ENCODE assay signal across 8 cellular contexts in the genomic region with DNA sequence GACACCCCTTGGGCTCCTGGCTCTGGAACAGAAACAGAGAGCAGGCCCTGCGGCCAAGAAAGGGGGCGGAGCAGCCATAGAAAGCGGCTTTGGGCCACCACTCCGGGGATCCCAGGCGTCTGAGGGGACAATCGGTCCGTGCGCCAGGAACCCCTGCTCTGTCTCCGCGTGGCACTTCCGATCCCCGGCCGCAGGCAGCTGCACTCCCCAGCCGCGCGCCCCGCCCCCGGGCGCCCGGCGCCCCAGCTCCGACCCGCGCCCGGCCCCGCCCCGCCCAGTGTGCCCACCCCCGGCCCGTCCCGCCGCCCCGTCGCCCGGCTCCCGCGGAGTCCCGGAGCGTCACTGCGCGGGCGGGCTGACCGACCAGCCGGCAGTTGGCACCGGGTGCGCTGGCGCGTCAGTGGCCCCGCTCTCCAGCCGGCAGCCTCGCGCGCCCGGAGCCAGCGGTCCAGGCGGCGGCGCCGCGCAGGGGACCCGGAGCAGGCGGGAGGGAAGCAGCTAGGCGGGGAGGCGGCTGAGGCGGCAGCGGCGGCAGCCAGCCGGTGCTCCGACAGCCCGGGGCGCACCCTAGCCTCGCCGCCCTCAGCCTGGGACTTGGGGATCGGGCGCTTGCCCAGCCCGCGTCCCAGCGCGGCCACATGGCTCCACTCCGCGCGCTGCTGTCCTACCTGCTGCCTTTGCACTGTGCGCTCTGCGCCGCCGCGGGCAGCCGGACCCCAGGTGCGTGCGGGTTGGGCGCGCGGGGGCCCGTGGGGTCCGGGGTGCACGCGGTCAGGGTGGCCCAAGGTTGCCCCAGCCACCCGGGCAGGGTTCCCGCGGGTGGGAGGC. TPM values are rescaled to one million over a fixed set of nuclear protein-coding genes. Genes with fewer than 3 reads are reported as not detected.
DNase-seq lines count a peak whose midpoint lies in the region; ATAC-seq, FAIRE-seq and TF ChIP-seq lines count a peak whose summit lies in the region.

ADAMTS14 (plus strand) TSS at position 342 of the 828 bp plus-strand sequence; CDS start at position 639, 297 bp downstream.

- peaks cover 12 to 43% (median 31%) of the 10 kb centered on the region in 11 experiments for H3K27me3 ChIP-seq in BLaER1 treated with 17β-estradiol and CSF1 and Interleukin-3, amounts not matched to agents 10 nM and 100 nM

- H3K9me3 ChIP-seq in BLaER1 treated with 17β-estradiol and CSF1 and Interleukin-3, amounts not matched to agents 10 nM and 100 nM (replicated peaks in 1 of 11), result peaks cover 9 to 18% (median 13%) of the 10 kb centered on the region in 11 experiments; a peak in 20 of 22 replicates

- CTCF ChIA-PET in activated CD8-positive, alpha-beta T cell treated with anti-CD3 and anti-CD28 coated beads, Interleukin-2, amount 10 ng/mL, durations not matched to agents 7 days and 5 days (lab: Charles Lee), result no interaction called here

- no peaks in the 10 kb centered on the region for H3K36me3 ChIP-seq in BLaER1 treated with 17β-estradiol and CSF1 and Interleukin-3, amounts not matched to agents 10 nM and 100 nM

- no peaks in the 10 kb centered on the region for H3K9me3 Mint-ChIP-seq in HFFc6
- H3K9me3 Mint-ChIP-seq in activated CD8-positive, alpha-beta T cell treated with anti-CD3 and anti-CD28 coated beads, Interleukin-2, amount 10 ng/mL, durations not matched to agents 7 days and 5 days (ENCODE audit: insufficient read depth), result no peaks in the 10 kb centered on the region
- H3K9me3 Mint-ChIP-seq in natural killer cell, result no peaks in the 10 kb centered on the region

- DNase-seq in HFFc6, result no peak
- peak; percentile 36 for DNase-seq in activated CD8-positive, alpha-beta T cell treated with anti-CD3 and anti-CD28 coated beads, Interleukin-2, amount 10 ng/mL, durations not matched to agents 7 days and 5 days
- peak; percentile 38 for DNase-seq in fibroblast of the aortic adventitia (ENCODE audit: low read depth)
- peak; percentile 38 for DNase-seq in natural killer cell
- no peak for DNase-seq in RCC 7860 (ENCODE audit: low spot score)

- H3K4me1 Mint-ChIP-seq in HFFc6 (ENCODE audit: low read depth) (peaks cover 28% of the 10 kb centered on the region), natural killer cell (peaks cover 23 to 25% of the 10 kb centered on the region in 2 donors)
- H3K4me1 Mint-ChIP-seq in activated CD8-positive, alpha-beta T cell treated with anti-CD3 and anti-CD28 coated beads, Interleukin-2, amount 10 ng/mL, durations not matched to agents 7 days and 5 days (ENCODE audit: low read depth), result peaks cover 10% of the 10 kb centered on the region

- H3K36me3 Mint-ChIP-seq in HFFc6 (ENCODE audit: low read depth) (no peaks in the 10 kb centered on the region), natural killer cell (no peaks in the 10 kb centered on the region)
- no peaks in the 10 kb centered on the region for H3K36me3 Mint-ChIP-seq in activated CD8-positive, alpha-beta T cell treated with anti-CD3 and anti-CD28 coated beads, Interleukin-2, amount 10 ng/mL, durations not matched to agents 7 days and 5 days (ENCODE audit: low read depth)

- H3K4me2 ChIP-seq in BLaER1 treated with 17β-estradiol and CSF1 and Interleukin-3, amounts not matched to agents 10 nM and 100 nM, result peak within 1 kb of the TSS; percentile 80 to 98 (median 94)

- no peak for TF ChIP-seq CTCF in HFFc6 (IDR thresholded peaks at IDR 0.05)
- TF ChIP-seq CTCF in fibroblast of the aortic adventitia (IDR thresholded peaks at IDR 0.05; ENCODE audit: insufficient read depth, low read length), result no peak
- no peak for TF ChIP-seq CTCF in natural killer cell (IDR thresholded peaks at IDR 0.05)

- H3K4me3 ChIP-seq in BLaER1 treated with 17β-estradiol and CSF1 and Interleukin-3, amounts not matched to agents 10 nM and 100 nM, result peak within 1 kb of the TSS; percentile 46 to 68 (median 54)
- H3K4me3 ChIP-seq in fibroblast of the aortic adventitia (ENCODE audit: low read depth, low read length), result peak within 1 kb of the TSS; percentile 71

- peaks cover 44% of the 10 kb centered on the region for H3K27me3 Mint-ChIP-seq in HFFc6 (ENCODE audit: insufficient read depth)
- H3K27me3 Mint-ChIP-seq in activated CD8-positive, alpha-beta T cell treated with anti-CD3 and anti-CD28 coated beads, Interleukin-2, amount 10 ng/mL, durations not matched to agents 7 days and 5 days (ENCODE audit: low read depth), result peaks cover 36% of the 10 kb centered on the region
- peaks cover 6 to 8% of the 10 kb centered on the region in 2 donors for H3K27me3 Mint-ChIP-seq in natural killer cell (ENCODE audit: low read depth in 2 of 2)

- no peak for FAIRE-seq in RCC 7860 (lab: Jason Lieb, UNC)

- ATAC-seq in activated CD8-positive, alpha-beta T cell treated with anti-CD3 and anti-CD28 coated beads, Interleukin-2, amount 10 ng/mL, durations not matched to agents 7 days and 5 days, result peak; percentile 74
- peak; percentile 40 to 78 (median 74) for ATAC-seq in natural killer cell
- ATAC-seq in GM19023 (IDR thresholded peaks at IDR 0.05; ENCODE audit: unreplicated experiment), result no peak
- no peak for ATAC-seq in HG03196 (IDR thresholded peaks at IDR 0.05; ENCODE audit: unreplicated experiment)

- intact Hi-C loops in natural killer cell (cut with micrococcal nuclease), result loop anchor here (5.0 kb wide), 1 partner anchor 115 kb away; no protein-coding TSS in a partner anchor

- H3K9ac ChIP-seq in BLaER1 treated with 17β-estradiol and CSF1 and Interleukin-3, amounts not matched to agents 10 nM and 100 nM, result peak within 1 kb of the TSS in 9 of 11 experiments; percentile 33 to 72 (median 55); a peak in 15 of 22 replicates

- POLR2A ChIA-PET in activated CD8-positive, alpha-beta T cell treated with anti-CD3 and anti-CD28 coated beads, Interleukin-2, amount 10 ng/mL, durations not matched to agents 7 days and 5 days (lab: Charles Lee), result no interaction called here

- peaks cover 18 to 36% (median 24%) of the 10 kb centered on the region in 10 experiments for H3K4me1 ChIP-seq in BLaER1 treated with 17β-estradiol and CSF1 and Interleukin-3, amounts not matched to agents 10 nM and 100 nM

- H4K20me1 ChIP-seq in BLaER1 treated with 17β-estradiol and CSF1 and Interleukin-3, amounts not matched to agents 10 nM and 100 nM, result peaks cover 0 to 21% (median 5%) of the 10 kb centered on the region in 11 experiments; a peak in 11 of 22 replicates

- H3K27ac Mint-ChIP-seq in HFFc6, result no peak within 1 kb of the TSS
- no peak within 1 kb of the TSS for H3K27ac Mint-ChIP-seq in activated CD8-positive, alpha-beta T cell treated with anti-CD3 and anti-CD28 coated beads, Interleukin-2, amount 10 ng/mL, durations not matched to agents 7 days and 5 days
- no peak within 1 kb of the TSS for H3K27ac Mint-ChIP-seq in natural killer cell

- H3K4me3 Mint-ChIP-seq in HFFc6 (peak within 1 kb of the TSS; percentile 68), natural killer cell (peak within 1 kb of the TSS; percentile 86)
- peak within 1 kb of the TSS; percentile 42 for H3K4me3 Mint-ChIP-seq in activated CD8-positive, alpha-beta T cell treated with anti-CD3 and anti-CD28 coated beads, Interleukin-2, amount 10 ng/mL, durations not matched to agents 7 days and 5 days

- H3K27ac ChIP-seq in BLaER1 treated with 17β-estradiol and CSF1 and Interleukin-3, amounts not matched to agents 10 nM and 100 nM, result peak within 1 kb of the TSS in 9 of 11 experiments; percentile 5 to 59 (median 37); a peak in 15 of 22 replicates

RNA-seq across cellular contexts. Expression of gene ADAMTS14, which starts in this region (rescaled TPM):
- total RNA-seq in HFFc6 (2021; fragmentation: NEBNext Ultra II Directional; extraction: Animal tissue kit (Norgen Biotek cat#: 25700)), result under 1 TPM in 4 of 6 experiments, not detected in 2; 0.03 to 0.09 (median 0.05) TPM
- under 1 TPM in 1 of 2 experiments, not detected in 1; 0.05 TPM for total RNA-seq in activated CD8-positive, alpha-beta T cell treated with anti-CD3 and anti-CD28 coated beads, Interleukin-2, amount 10 ng/mL, durations not matched to agents 7 days and 5 days
- total RNA-seq in fibroblast of the aortic adventitia (ENCODE audit: low replicate concordance) (2.0 and 5.3 TPM in 2 replicates), natural killer cell (1 to 10 TPM in 2 of 3 donors, under 1 TPM in 1; 0.70 to 1.5 (median 1.1) TPM)

Comparison
In these comparisons a context has a peak if more than half of its experiments do, and no peak if none do; other contexts are left out.
1. Peak in DNase-seq and ATAC-seq in activated CD8-positive, alpha-beta T cell treated with anti-CD3 and anti-CD28 coated beads, Interleukin-2, amount 10 ng/mL, durations not matched to agents 7 days and 5 days; RNA of the gene not detected or under 1 TPM.
2. DNase-seq: peak in fibroblast of the aortic adventitia (single experiment) and natural killer cell (single experiment); none in HFFc6 (single experiment) and RCC 7860 (single experiment).
3. ATAC-seq: peak in natural killer cell (3 of 3); none in GM19023 (single experiment) and HG03196 (single experiment).
4. Peak in every context shown above with its lines, with median percentiles within 50 percentile points of each other: H3K4me3 Mint-ChIP-seq.